In the genomic region with DNA sequence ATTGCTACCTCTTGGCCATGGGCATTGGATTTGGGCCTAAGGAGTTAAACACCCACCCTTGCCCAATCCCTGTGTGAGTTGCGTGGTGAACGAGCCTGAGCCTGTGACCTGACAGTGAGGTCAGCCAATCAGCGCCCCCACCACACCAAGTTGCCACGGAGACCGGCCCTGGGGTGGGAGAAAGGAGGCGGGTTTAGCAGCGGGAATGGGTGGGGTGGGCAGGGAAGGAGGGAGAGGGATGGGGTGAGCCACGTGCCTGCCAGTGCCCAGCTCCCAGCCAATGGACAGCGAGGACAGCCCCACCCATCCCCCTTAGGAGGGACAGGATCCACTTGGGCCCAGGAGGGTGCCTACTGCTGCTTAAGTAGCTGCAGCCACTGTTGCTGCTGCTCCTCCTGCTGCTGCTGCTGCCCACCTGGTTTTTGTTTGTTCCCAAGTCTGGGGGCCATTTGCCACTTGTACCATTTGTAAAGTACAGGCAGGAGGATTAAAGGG, we compare ENCODE assay signal across 9 cellular contexts. TPM values are rescaled to one million over a fixed set of nuclear protein-coding genes. Genes with fewer than 3 reads are reported as not detected.
DNase-seq lines count a peak whose midpoint lies in the region; ATAC-seq and TF ChIP-seq lines count a peak whose summit lies in the region.
"Had no signal": no experiment of that assay in that cellular context is flagged by ENCODE, and none has a peak within 500 bp of the region (broad histone marks: within the 10 kb centered on the region; RNA-seq: fewer than 3 reads in every experiment).

No MANE protein-coding gene starts in this region.

- peaks cover 74% of the 10 kb centered on the region for H3K36me3 Mint-ChIP-seq in MCF 10A (ENCODE audit: insufficient read depth, unreplicated experiment)

- intact Hi-C loops in MCF 10A (cut with micrococcal nuclease) = no loop called here
- intact Hi-C loops in mammary epithelial cell (cut with micrococcal nuclease) = no loop called here

- H3K27me3 Mint-ChIP-seq in MCF 10A (ENCODE audit: insufficient read depth, unreplicated experiment) = no peaks in the 10 kb centered on the region

- peaks cover 76% of the 10 kb centered on the region for H3K4me1 Mint-ChIP-seq in MCF 10A (ENCODE audit: insufficient read depth, unreplicated experiment)

- H3K27ac ChIP-seq in mammary epithelial cell (ENCODE audit: insufficient read depth, low read depth, low read length) = no peak overlapping the region
- no peak overlapping the region for H3K27ac ChIP-seq in SJCRH30

- H3K9me3 Mint-ChIP-seq in MCF 10A (ENCODE audit: unreplicated experiment) = no peaks in the 10 kb centered on the region

- ATAC-seq in GM19467 (IDR thresholded peaks at IDR 0.05; ENCODE audit: unreplicated experiment) = no peak

- H3K4me2 ChIP-seq in mammary epithelial cell (ENCODE audit: insufficient read depth, low read depth, low read length) = no peak overlapping the region

- H3K9ac ChIP-seq in mammary epithelial cell (ENCODE audit: insufficient read depth, low read length) = no peak overlapping the region

- CTCF ChIA-PET in MCF 10A (lab: Yijun Ruan, JAX) = interaction anchor here (0.5 to 14.4 kb wide), 8 partner anchors 8 to 460 kb away, joined by 3 to 390 read pairs (median 4); a partner anchor contains a TSS
- CTCF ChIA-PET in mammary epithelial cell (lab: Charles Lee; ENCODE audit: low non-redundant PET) = interaction anchor here (0.6 kb wide), 1 partner anchor 452 kb away, joined by 4 read pairs; no protein-coding TSS in a partner anchor

- H3K79me2 ChIP-seq in mammary epithelial cell (ENCODE audit: insufficient read depth, low read length) = peaks cover 62% of the 10 kb centered on the region

- WGBS in mammary epithelial cell (ENCODE audit: low coverage, missing lambda C conversion rate) = 18% methylated on average over 5 of the region's 9 CpGs

- BruUV-seq in MCF 10A (replicated peaks; lab: Mats Ljungman, UMichigan) (no TSS peak), mammary epithelial cell (replicated peaks; lab: Mats Ljungman, UMichigan) (no TSS peak)

- in situ Hi-C loops in mammary epithelial cell (cut with MboI; ENCODE audit: low sequenced_read_pairs in 2 of 2) = loop anchor here in 1 of 2 donors (10.0 kb wide), 1 partner anchor 47 kb away; a partner anchor contains a TSS

- DNase-seq in MCF 10A (ENCODE audit: unreplicated experiment) (peak; percentile 95), mammary epithelial cell (no peak), SJCRH30 (peak; percentile 50 to 53), epithelial cell of esophagus (ENCODE audit: low read depth) (peak; percentile 78), mucosa of gallbladder (ENCODE audit: low spot score) (peak; percentile 68), NK-92 (lab: John Stamatoyannopoulos, UW; ENCODE audit: unreplicated experiment) (no peak), KG1 (lab: John Stamatoyannopoulos, UW) (no peak)

- POLR2A ChIA-PET in MCF 10A (lab: Yijun Ruan, JAX) = interaction anchor here (0.6 to 14.0 kb wide), 16 partner anchors 8 to 117 kb away, joined by 3 to 312 read pairs (median 5); a partner anchor contains a TSS

- no peaks in the 10 kb centered on the region for H4K20me1 ChIP-seq in mammary epithelial cell (ENCODE audit: insufficient read depth, low read length)

- H3K9me3 ChIP-seq in mammary epithelial cell (replicated peaks; ENCODE audit: insufficient read depth, low read length) = no peaks in the 10 kb centered on the region
- H3K9me3 ChIP-seq in SJCRH30 (replicated peaks) = no peaks in the 10 kb centered on the region

- H2AFZ ChIP-seq in mammary epithelial cell (ENCODE audit: low read depth, low read length) = no peak overlapping the region

- no peak for TF ChIP-seq CTCF in MCF 10A (IDR thresholded peaks at IDR 0.05; ENCODE audit: unreplicated experiment)
- no peak for TF ChIP-seq CTCF in mammary epithelial cell (conservative IDR thresholded peaks at IDR 0.05 in 1 of 2, IDR thresholded peaks at IDR 0.05 in 1 of 2; ENCODE audit: extremely low read depth in 1 of 2, insufficient read depth in 1 of 2, low read depth in 1 of 2, low read length in 2 of 2)
- no peak for TF ChIP-seq CTCF in epithelial cell of esophagus (IDR thresholded peaks at IDR 0.05; ENCODE audit: insufficient read depth, low read depth, low read length, missing control alignments)

- peak overlapping the region; percentile 86 for H3K27ac Mint-ChIP-seq in MCF 10A (ENCODE audit: low read depth, unreplicated experiment)

- H3K36me3 ChIP-seq in mammary epithelial cell (ENCODE audit: insufficient read depth, low read length) (no peaks in the 10 kb centered on the region), SJCRH30 (no peaks in the 10 kb centered on the region)

- H3K4me3 ChIP-seq in mammary epithelial cell (replicated peaks in 1 of 3; ENCODE audit: insufficient read depth in 1 of 3, low read depth in 2 of 3, low read length in 3 of 3) = no peak overlapping the region
- no peak overlapping the region for H3K4me3 ChIP-seq in SJCRH30
- peak overlapping the region; percentile 21 for H3K4me3 ChIP-seq in epithelial cell of esophagus (ENCODE audit: low read length)

- H3K4me1 ChIP-seq in mammary epithelial cell (ENCODE audit: insufficient read depth, low read length) (peaks cover 35% of the 10 kb centered on the region), SJCRH30 (peaks cover 6% of the 10 kb centered on the region)

- H3K4me3 Mint-ChIP-seq in MCF 10A (ENCODE audit: unreplicated experiment) = peak overlapping the region; percentile 70

- dilution Hi-C loops in mammary epithelial cell (cut with HindIII; ENCODE audit: low sequenced_read_pairs) = no loop called here

- H3K27me3 ChIP-seq in mammary epithelial cell (ENCODE audit: insufficient read depth, low read length) (no peaks in the 10 kb centered on the region), SJCRH30 (no peaks in the 10 kb centered on the region)

RNA-seq across cellular contexts. Expression of a gene that starts 9.5 kb away (rescaled TPM):
- total RNA-seq in MCF 10A (2022) = 169 and 175 TPM in 2 replicates
- total RNA-seq in mammary epithelial cell = 10 to 100 TPM; 33.0 to 51.9 TPM
- polyA plus RNA-seq in mammary epithelial cell = 22.2 TPM
- polyA minus RNA-seq in mammary epithelial cell = 17.8 TPM
- 4.8 and 5.6 TPM in 2 replicates for total RNA-seq in SJCRH30 (2014; rRNA removed; shearing (Covaris generic))
- total RNA-seq in mucosa of gallbladder = 122 TPM

RNA-seq across cellular contexts. Expression of a gene that starts 18.7 kb away (rescaled TPM):
- total RNA-seq in MCF 10A (2022) (0.83 TPM in 1 of 2 replicates, not detected in the other), mammary epithelial cell (1 to 10 TPM in 1 of 2 donors, under 1 TPM in 1; 0.82 to 1.5 TPM), mucosa of gallbladder (not detected)
- polyA plus RNA-seq in mammary epithelial cell = 0.16 TPM
- polyA minus RNA-seq in mammary epithelial cell = not detected
- not detected in 2 replicates for total RNA-seq in SJCRH30 (2014; rRNA removed; shearing (Covaris generic))

RNA-seq across cellular contexts. Expression of a gene that starts 21.5 kb away (rescaled TPM):
- total RNA-seq in MCF 10A (2022) (0.91 and 1.8 TPM in 2 replicates), mammary epithelial cell (under 1 TPM; 0.33 to 0.66 TPM), mucosa of gallbladder (1.0 TPM)
- 0.15 TPM for polyA plus RNA-seq in mammary epithelial cell
- polyA minus RNA-seq in mammary epithelial cell = not detected
- total RNA-seq in SJCRH30 (2014; rRNA removed; shearing (Covaris generic)) = not detected in 2 replicates

RNA-seq across cellular contexts. Expression of a gene that starts 21.5 kb away (rescaled TPM):
- total RNA-seq in MCF 10A (2022) = 0.21 and 0.42 TPM in 2 replicates
- not detected for total RNA-seq in mammary epithelial cell
- polyA plus RNA-seq in mammary epithelial cell = not detected
- not detected for polyA minus RNA-seq in mammary epithelial cell
- total RNA-seq in SJCRH30 (2014; rRNA removed; shearing (Covaris generic)) = not detected in 2 replicates
- total RNA-seq in mucosa of gallbladder = not detected
- total RNA-seq: activated CD8-positive, alpha-beta memory T cell treated with anti-CD3 and anti-CD28 coated beads for 36 hours had no signal

RNA-seq across cellular contexts. Expression of a gene that starts 29.0 kb away (rescaled TPM):
- total RNA-seq in MCF 10A (2022) (65.4 and 91.1 TPM in 2 replicates), mammary epithelial cell (10 to 100 TPM; 46.4 to 58.5 TPM), mucosa of gallbladder (37.9 TPM)
- 54.2 TPM for polyA plus RNA-seq in mammary epithelial cell
- polyA minus RNA-seq in mammary epithelial cell = 43.1 TPM
- total RNA-seq in SJCRH30 (2014; rRNA removed; shearing (Covaris generic)) = 25.6 and 28.0 TPM in 2 replicates

Comparison
In these comparisons a context has a peak if more than half of its experiments do, and no peak if none do; other contexts are left out.
1. DNase-seq: peak in MCF 10A (single experiment), SJCRH30 (2 of 2), epithelial cell of esophagus (single experiment) and mucosa of gallbladder (single experiment); none in mammary epithelial cell (single experiment), NK-92 (single experiment) and KG1 (single experiment).